Comparison of ENCODE assay signal across 8 cellular contexts in genomic region chr19:34926685-34927375, GRCh38. TPM values are rescaled to one million over a fixed set of nuclear protein-coding genes. Genes with fewer than 3 reads are reported as not detected.
DNase-seq lines count a peak whose midpoint lies in the region; ATAC-seq and TF ChIP-seq lines count a peak whose summit lies in the region.

TSS of gene ZNF30 (plus strand) at chr19:34926903. CDS start at chr19:34929948, 3,045 bp downstream.

- ATAC-seq in HG02642 (IDR thresholded peaks at IDR 0.05; ENCODE audit: poor library complexity, unreplicated experiment) (peak; percentile 94), WTC11 (peak; percentile 100)

- peaks cover 13% of the 10 kb centered on the region for H3K36me3 Mint-ChIP-seq in WTC11
- peaks cover 1 to 9% (median 2%) of the 10 kb centered on the region in 3 donors for H3K36me3 Mint-ChIP-seq in immature natural killer cell

- peak within 1 kb of the TSS; percentile 73 to 75 for H3K4me3 ChIP-seq in cardiac fibroblast (replicated peaks in 1 of 2; ENCODE audit: low read depth in 2 of 2, low read length in 2 of 2)

- TF ChIP-seq CTCF in WTC11 (IDR thresholded peaks at IDR 0.05) (no peak), cardiac fibroblast (IDR thresholded peaks at IDR 0.05; ENCODE audit: low read depth, low read length) (no peak)

- H3K4me1 Mint-ChIP-seq in WTC11 (peaks cover 11% of the 10 kb centered on the region), immature natural killer cell (peaks cover 16 to 31% of the 10 kb centered on the region in 2 donors)

- H3K27me3 Mint-ChIP-seq in WTC11 (ENCODE audit: low read depth) (peaks cover 19% of the 10 kb centered on the region), immature natural killer cell (ENCODE audit: low read depth in 3 of 3) (peaks cover 0 to 2% (median 0%) of the 10 kb centered on the region in 3 donors)

- TF ChIP-seq POLR2A in GM10847 (IDR thresholded peaks at IDR 0.05; ENCODE audit: extremely low read depth, insufficient read length): peak; percentile 53

- peak within 1 kb of the TSS; percentile 83 for H3K27ac Mint-ChIP-seq in WTC11
- H3K27ac Mint-ChIP-seq in immature natural killer cell: peak within 1 kb of the TSS; percentile 68 to 85 (median 80)

- peaks cover 8% of the 10 kb centered on the region for H3K9me3 Mint-ChIP-seq in WTC11
- H3K9me3 Mint-ChIP-seq in immature natural killer cell: no peaks in the 10 kb centered on the region

- peak within 1 kb of the TSS; percentile 95 for H3K4me3 Mint-ChIP-seq in WTC11
- H3K4me3 Mint-ChIP-seq in immature natural killer cell: peak within 1 kb of the TSS; percentile 89 to 93 (median 92)

- DNase-seq in NCI-H1694 (lab: John Stamatoyannopoulos, UW) (peak; percentile 66), WTC11 (ENCODE audit: low spot score) (peak; percentile 94), cardiac fibroblast (ENCODE audit: low read depth in 2 of 2) (peak; percentile 92 to 96), immature natural killer cell (peak; percentile 74 to 80 (median 79)), smooth muscle cell of the brain vasculature (ENCODE audit: low read depth, low spot score) (peak; percentile 72)
- no peak for DNase-seq in NK-92 treated with Interleukin-12 subunit alpha and Interleukin-12 subunit beta, amount 100 ng/mL, for 24 hours (lab: John Stamatoyannopoulos, UW)

- POLR2A ChIA-PET in WTC11 (lab: Charles Lee): interaction anchor here (0.7 to 1.7 kb wide), 6 partner anchors 16 to 978 kb away, joined by 3 to 5 read pairs (median 3); no protein-coding TSS in a partner anchor

- CTCF ChIA-PET in WTC11 (lab: Charles Lee): interaction anchor here (0.6 to 4.6 kb wide), 13 partner anchors 10 to 208 kb away, joined by 3 to 33 read pairs (median 3); partner anchors contain the start of gene LGI4

TF ChIP-seq in WTC11, 78 proteins besides CTCF, POLR2A, EP300 and RAD21 (continues in another document):
- TF ChIP-seq OVOL2 (CRISPR knock-in tag; IDR thresholded peaks at IDR 0.05; ENCODE audit: borderline replicate concordance) (no peak), IRF2 (CRISPR knock-in tag; IDR thresholded peaks at IDR 0.05; ENCODE audit: borderline replicate concordance, low read depth) (no peak), MYBL2 (CRISPR knock-in tag; IDR thresholded peaks at IDR 0.05) (peak; percentile 42; the same call in 1 of the 2 replicates), NR1H2 (CRISPR knock-in tag; IDR thresholded peaks at IDR 0.05) (no peak), TEAD1 (CRISPR knock-in tag; IDR thresholded peaks at IDR 0.05) (peak; percentile 57; the same call in 1 of the 2 replicates), USF2 (CRISPR knock-in tag; IDR thresholded peaks at IDR 0.05) (no peak), HMGXB4 (CRISPR knock-in tag; IDR thresholded peaks at IDR 0.05) (peak; percentile 57; the same call in 1 of the 2 replicates), ZNF263 (CRISPR knock-in tag; IDR thresholded peaks at IDR 0.05; ENCODE audit: low read depth) (no peak), FOXK1 (CRISPR knock-in tag; IDR thresholded peaks at IDR 0.05) (peak; percentile 84), SOX15 (CRISPR knock-in tag; IDR thresholded peaks at IDR 0.05) (no peak), ZNF121 (CRISPR knock-in tag; IDR thresholded peaks at IDR 0.05) (peak; percentile 88; the same call in 1 of the 2 replicates), ZBTB21 (CRISPR knock-in tag; IDR thresholded peaks at IDR 0.05; ENCODE audit: borderline replicate concordance) (no peak), CREM (CRISPR knock-in tag; IDR thresholded peaks at IDR 0.05) (peak; percentile 78; the same call in 1 of the 2 replicates), FOXP1 (CRISPR knock-in tag; IDR thresholded peaks at IDR 0.05; ENCODE audit: borderline replicate concordance) (peak; percentile 71; the same call in 1 of the 2 replicates)
- TF ChIP-seq, protein P1, sequence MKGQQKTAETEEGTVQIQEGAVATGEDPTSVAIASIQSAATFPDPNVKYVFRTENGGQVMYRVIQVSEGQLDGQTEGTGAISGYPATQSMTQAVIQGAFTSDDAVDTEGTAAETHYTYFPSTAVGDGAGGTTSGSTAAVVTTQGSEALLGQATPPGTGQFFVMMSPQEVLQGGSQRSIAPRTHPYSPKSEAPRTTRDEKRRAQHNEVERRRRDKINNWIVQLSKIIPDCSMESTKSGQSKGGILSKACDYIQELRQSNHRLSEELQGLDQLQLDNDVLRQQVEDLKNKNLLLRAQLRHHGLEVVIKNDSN (CRISPR knock-in tag; IDR thresholded peaks at IDR 0.05): peak; percentile 19; the same call in 1 of the 2 replicates
- TF ChIP-seq, protein P2, sequence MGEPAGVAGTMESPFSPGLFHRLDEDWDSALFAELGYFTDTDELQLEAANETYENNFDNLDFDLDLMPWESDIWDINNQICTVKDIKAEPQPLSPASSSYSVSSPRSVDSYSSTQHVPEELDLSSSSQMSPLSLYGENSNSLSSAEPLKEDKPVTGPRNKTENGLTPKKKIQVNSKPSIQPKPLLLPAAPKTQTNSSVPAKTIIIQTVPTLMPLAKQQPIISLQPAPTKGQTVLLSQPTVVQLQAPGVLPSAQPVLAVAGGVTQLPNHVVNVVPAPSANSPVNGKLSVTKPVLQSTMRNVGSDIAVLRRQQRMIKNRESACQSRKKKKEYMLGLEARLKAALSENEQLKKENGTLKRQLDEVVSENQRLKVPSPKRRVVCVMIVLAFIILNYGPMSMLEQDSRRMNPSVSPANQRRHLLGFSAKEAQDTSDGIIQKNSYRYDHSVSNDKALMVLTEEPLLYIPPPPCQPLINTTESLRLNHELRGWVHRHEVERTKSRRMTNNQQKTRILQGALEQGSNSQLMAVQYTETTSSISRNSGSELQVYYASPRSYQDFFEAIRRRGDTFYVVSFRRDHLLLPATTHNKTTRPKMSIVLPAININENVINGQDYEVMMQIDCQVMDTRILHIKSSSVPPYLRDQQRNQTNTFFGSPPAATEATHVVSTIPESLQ (CRISPR knock-in tag; IDR thresholded peaks at IDR 0.05): no peak
- TF ChIP-seq, protein P3, sequence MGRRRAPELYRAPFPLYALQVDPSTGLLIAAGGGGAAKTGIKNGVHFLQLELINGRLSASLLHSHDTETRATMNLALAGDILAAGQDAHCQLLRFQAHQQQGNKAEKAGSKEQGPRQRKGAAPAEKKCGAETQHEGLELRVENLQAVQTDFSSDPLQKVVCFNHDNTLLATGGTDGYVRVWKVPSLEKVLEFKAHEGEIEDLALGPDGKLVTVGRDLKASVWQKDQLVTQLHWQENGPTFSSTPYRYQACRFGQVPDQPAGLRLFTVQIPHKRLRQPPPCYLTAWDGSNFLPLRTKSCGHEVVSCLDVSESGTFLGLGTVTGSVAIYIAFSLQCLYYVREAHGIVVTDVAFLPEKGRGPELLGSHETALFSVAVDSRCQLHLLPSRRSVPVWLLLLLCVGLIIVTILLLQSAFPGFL (CRISPR knock-in tag; IDR thresholded peaks at IDR 0.05; ENCODE audit: borderline replicate concordance): no peak
- TF ChIP-seq, protein P4, sequence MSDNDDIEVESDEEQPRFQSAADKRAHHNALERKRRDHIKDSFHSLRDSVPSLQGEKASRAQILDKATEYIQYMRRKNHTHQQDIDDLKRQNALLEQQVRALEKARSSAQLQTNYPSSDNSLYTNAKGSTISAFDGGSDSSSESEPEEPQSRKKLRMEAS (CRISPR knock-in tag; IDR thresholded peaks at IDR 0.05): peak; percentile 82
- TF ChIP-seq, protein P5, sequence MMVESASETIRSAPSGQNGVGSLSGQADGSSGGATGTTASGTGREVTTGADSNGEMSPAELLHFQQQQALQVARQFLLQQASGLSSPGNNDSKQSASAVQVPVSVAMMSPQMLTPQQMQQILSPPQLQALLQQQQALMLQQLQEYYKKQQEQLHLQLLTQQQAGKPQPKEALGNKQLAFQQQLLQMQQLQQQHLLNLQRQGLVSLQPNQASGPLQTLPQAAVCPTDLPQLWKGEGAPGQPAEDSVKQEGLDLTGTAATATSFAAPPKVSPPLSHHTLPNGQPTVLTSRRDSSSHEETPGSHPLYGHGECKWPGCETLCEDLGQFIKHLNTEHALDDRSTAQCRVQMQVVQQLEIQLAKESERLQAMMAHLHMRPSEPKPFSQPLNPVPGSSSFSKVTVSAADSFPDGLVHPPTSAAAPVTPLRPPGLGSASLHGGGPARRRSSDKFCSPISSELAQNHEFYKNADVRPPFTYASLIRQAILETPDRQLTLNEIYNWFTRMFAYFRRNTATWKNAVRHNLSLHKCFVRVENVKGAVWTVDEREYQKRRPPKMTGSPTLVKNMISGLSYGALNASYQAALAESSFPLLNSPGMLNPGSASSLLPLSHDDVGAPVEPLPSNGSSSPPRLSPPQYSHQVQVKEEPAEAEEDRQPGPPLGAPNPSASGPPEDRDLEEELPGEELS (CRISPR knock-in tag; IDR thresholded peaks at IDR 0.05): peak; percentile 69; the same call in 1 of the 2 replicates

RNA-seq across cellular contexts. Expression of gene ZNF30, which starts in this region (rescaled TPM):
- 5.4 to 6.8 TPM (median 6.0 TPM) in 3 replicates for total RNA-seq in WTC11 (2021)
- 1 to 10 TPM; 3.7 to 6.2 (median 4.7) TPM for polyA plus RNA-seq in immature natural killer cell
